ENCODE assay signal across 8 cellular contexts in the genomic region with DNA sequence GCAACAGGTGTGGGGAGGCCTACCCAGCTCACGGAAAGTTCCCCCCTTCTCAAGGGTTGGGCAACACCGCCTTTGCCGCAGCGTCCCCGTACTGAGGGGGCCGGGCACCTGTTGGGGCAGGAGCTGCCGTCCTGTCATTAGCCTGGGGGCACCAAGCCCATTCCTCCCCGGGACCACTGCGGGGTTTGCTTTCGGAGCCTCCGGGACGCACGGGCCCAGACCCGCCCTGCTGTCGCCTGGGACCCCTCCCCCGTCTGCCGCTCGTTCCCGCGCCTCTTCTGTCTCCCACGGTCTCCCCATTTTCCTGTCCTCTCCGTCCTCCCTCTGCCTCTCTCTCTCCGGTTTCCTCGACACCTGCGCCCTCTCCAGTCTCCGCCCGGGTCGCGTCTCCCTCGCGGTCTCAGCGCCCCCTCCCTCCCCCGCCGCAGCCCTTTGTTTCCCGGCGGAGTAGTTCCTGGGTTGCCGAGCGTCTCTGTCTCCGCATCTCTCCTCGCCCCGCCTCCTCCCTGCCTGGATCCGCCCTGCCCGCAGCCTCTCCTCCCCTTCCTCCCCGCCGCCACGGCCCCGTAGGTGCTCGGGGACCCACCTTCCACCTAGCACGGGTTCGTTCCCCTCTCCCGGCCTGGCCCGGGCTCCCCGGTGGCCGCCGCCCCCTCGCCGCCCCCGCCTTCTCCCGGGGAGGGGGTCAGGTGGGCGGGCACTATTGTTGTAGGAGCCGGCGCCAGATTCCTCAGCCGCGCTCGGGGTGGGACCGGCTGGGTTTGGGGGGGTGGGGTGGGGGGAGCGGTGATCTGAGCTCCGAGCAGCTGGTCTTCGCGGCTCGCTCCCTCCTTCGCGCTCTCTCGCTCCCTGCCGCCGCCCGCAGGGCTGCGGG. TPM values are rescaled to one million over a fixed set of nuclear protein-coding genes. Genes with fewer than 3 reads are reported as not detected.
DNase-seq lines count a peak whose midpoint lies in the region; ATAC-seq and TF ChIP-seq lines count a peak whose summit lies in the region.

TSS of gene CACNB3 (plus strand) at position 540 of the 874 bp plus-strand sequence. CDS start 434 bp downstream, outside the sequence.

- no peaks in the 10 kb centered on the region for H3K36me3 Mint-ChIP-seq in activated naive CD4-positive, alpha-beta T cell treated with anti-CD3 and anti-CD28 coated beads, Interleukin-2, amount 50 U/mL, for 72 hours
- H3K36me3 Mint-ChIP-seq in type B pancreatic cell: no peaks in the 10 kb centered on the region

- peaks cover 25% of the 10 kb centered on the region for H3K4me1 Mint-ChIP-seq in type B pancreatic cell (ENCODE audit: unreplicated experiment)

- H3K9me3 Mint-ChIP-seq in activated naive CD4-positive, alpha-beta T cell treated with anti-CD3 and anti-CD28 coated beads, Interleukin-2, amount 50 U/mL, for 72 hours: no peaks in the 10 kb centered on the region
- H3K9me3 Mint-ChIP-seq in type B pancreatic cell: no peaks in the 10 kb centered on the region

- peak; percentile 53 for DNase-seq in GM06990 (ENCODE audit: extremely low read depth, insufficient read length)
- DNase-seq in Jurkat, Clone E6-1 (ENCODE audit: low read depth, low spot score): peak; percentile 81
- DNase-seq in SK-N-MC (ENCODE audit: low read depth, low spot score): no peak
- DNase-seq in activated naive CD4-positive, alpha-beta T cell treated with anti-CD3 and anti-CD28 coated beads, Interleukin-2, amount 50 U/mL, for 72 hours (ENCODE audit: low spot score in 2 of 2): peak; percentile 76 to 77
- peak; percentile 89 for DNase-seq in cardiac septum (ENCODE audit: low spot score)
- DNase-seq in posterior vena cava (ENCODE audit: low spot score): peak; percentile 90
- DNase-seq in type B pancreatic cell (ENCODE audit: extremely low spot score, unreplicated experiment): peak; percentile 86

- no peak within 1 kb of the TSS for H3K27ac ChIP-seq in SK-N-MC

- H3K27ac Mint-ChIP-seq in activated naive CD4-positive, alpha-beta T cell treated with anti-CD3 and anti-CD28 coated beads, Interleukin-2, amount 50 U/mL, for 72 hours: no peak within 1 kb of the TSS
- H3K27ac Mint-ChIP-seq in type B pancreatic cell: peak within 1 kb of the TSS; percentile 73

- no peaks in the 10 kb centered on the region for H3K9me3 ChIP-seq in SK-N-MC (ENCODE audit: low read depth, low read length)

- peak; percentile 59 to 70 for ATAC-seq in activated naive CD4-positive, alpha-beta T cell treated with anti-CD3 and anti-CD28 coated beads, Interleukin-2, amount 50 U/mL, for 72 hours
- ATAC-seq in HG03439 (IDR thresholded peaks at IDR 0.05; ENCODE audit: unreplicated experiment): no peak

- intact Hi-C loops in cardiac septum (cut with DNase I): no loop called here
- intact Hi-C loops in posterior vena cava (cut with DNase I): no loop called here

- H3K4me3 Mint-ChIP-seq in type B pancreatic cell: peak within 1 kb of the TSS; percentile 98

- peaks cover 2% of the 10 kb centered on the region for H3K27me3 ChIP-seq in GM06990 (replicated peaks; ENCODE audit: control insufficient read depth, insufficient read depth, low read length)

- no peaks in the 10 kb centered on the region for H3K36me3 ChIP-seq in GM06990 (ENCODE audit: control insufficient read depth, insufficient read depth, low read length)
- H3K36me3 ChIP-seq in SK-N-MC (ENCODE audit: insufficient read depth, low read length): no peaks in the 10 kb centered on the region; the same call in 1 of the 2 replicates

- H3K4me3 ChIP-seq in GM06990 (replicated peaks; ENCODE audit: low read depth, low read length) (peak within 1 kb of the TSS; percentile 52), SK-N-MC (peak within 1 kb of the TSS; percentile 95)
- peak within 1 kb of the TSS; percentile 72 for H3K4me3 ChIP-seq in Jurkat, Clone E6-1 (ENCODE audit: low read length)

- TF ChIP-seq CTCF in GM06990 (IDR thresholded peaks at IDR 0.05; ENCODE audit: insufficient read depth, low read length, poor library complexity, severe bottlenecking) (no peak), type B pancreatic cell (conservative IDR thresholded peaks at IDR 0.05) (no peak)

- peak within 1 kb of the TSS; percentile 75 for H3K9ac ChIP-seq in SK-N-MC (ENCODE audit: insufficient read length)

- H3K27me3 Mint-ChIP-seq in type B pancreatic cell: no peaks in the 10 kb centered on the region

RNA-seq across cellular contexts. Expression of gene CACNB3, which starts in this region (rescaled TPM):
- 51.5 TPM for polyA plus RNA-seq in Jurkat, Clone E6-1 (2012; ENCODE audit: insufficient read depth, insufficient read length)
- total RNA-seq in activated naive CD4-positive, alpha-beta T cell treated with anti-CD3 and anti-CD28 coated beads, Interleukin-2, amount 50 U/mL, for 72 hours: 10 to 100 TPM; 11.0 to 15.3 TPM
- total RNA-seq in cardiac septum (9.2 TPM), posterior vena cava (10 to 100 TPM; 11.8 to 23.8 TPM), type B pancreatic cell (ENCODE audit: low replicate concordance) (56.3 and 57.0 TPM in 2 replicates)
